ENCODE assay signal across 25 cellular contexts in the genomic region with DNA sequence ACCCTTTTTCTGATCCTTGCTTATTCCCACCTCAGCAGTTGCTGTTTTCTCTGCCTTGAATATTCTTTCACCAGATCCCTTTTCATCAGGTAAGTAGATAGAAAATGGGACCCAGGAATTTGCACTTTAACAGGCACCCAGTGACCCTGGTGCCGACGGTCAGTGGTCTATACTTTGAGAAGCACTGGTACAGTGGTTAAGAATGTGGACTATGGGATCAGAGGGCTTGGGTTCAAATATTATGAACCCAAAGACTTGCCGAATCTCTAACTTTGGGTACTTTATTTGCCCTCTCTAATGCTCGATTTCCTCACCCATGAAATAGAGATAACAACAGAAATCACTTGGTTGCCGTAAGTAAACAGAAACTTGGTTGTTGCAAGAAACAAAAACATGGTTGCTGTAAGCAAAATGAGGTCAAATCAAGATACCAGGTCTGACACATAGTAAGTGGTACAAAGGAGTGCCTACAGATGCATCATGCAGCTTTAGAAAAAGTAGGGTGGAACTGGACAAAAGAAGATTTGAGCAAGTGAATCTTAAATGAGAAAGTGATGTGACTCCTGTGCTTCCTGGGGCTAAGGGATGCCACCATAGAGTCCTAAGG.
DNase-seq lines count a peak whose midpoint lies in the region; ATAC-seq, FAIRE-seq and TF ChIP-seq lines count a peak whose summit lies in the region.
"Had no signal": no experiment of that assay in that cellular context is flagged by ENCODE, and none has a peak within 500 bp of the region (broad histone marks: within the 10 kb centered on the region; RNA-seq: fewer than 3 reads in every experiment).

No MANE protein-coding gene starts in this region.

- H3K9me3 ChIP-seq in K562 (replicated peaks; ENCODE audit: control insufficient read depth, insufficient read depth, low read depth, low read length) (no peaks in the 10 kb centered on the region), right lobe of liver (no peaks in the 10 kb centered on the region), upper lobe of left lung (no peaks in the 10 kb centered on the region), body of pancreas (no peaks in the 10 kb centered on the region)
- H3K9me3 ChIP-seq: BLaER1, Peyer's patch, SJCRH30 had no signal

- no peak for TF ChIP-seq CTCF in K562 (IDR thresholded peaks at IDR 0.05 in 2 of 3, conservative IDR thresholded peaks at IDR 0.05 in 1 of 3; ENCODE audit: insufficient read depth in 2 of 3, low read depth in 1 of 3, low read length in 3 of 3)
- no peak for TF ChIP-seq CTCF in right lobe of liver (IDR thresholded peaks at IDR 0.05)
- TF ChIP-seq CTCF in upper lobe of left lung (IDR thresholded peaks at IDR 0.05), result no peak
- TF ChIP-seq CTCF in body of pancreas (IDR thresholded peaks at IDR 0.05), result no peak

- no peak for TF ChIP-seq EP300 in K562 (IDR thresholded peaks at IDR 0.05; ENCODE audit: low read length)
- TF ChIP-seq EP300 in upper lobe of left lung (IDR thresholded peaks at IDR 0.05), result no peak

- BruUV-seq in K562 (replicated peaks; lab: Mats Ljungman, UMichigan), result no TSS peak

- H3K27me3 ChIP-seq in K562 (ENCODE audit: control insufficient read depth in 2 of 2, insufficient read depth in 2 of 2, low read length in 2 of 2) (no peaks in the 10 kb centered on the region; a peak in 1 of 5 replicates), right lobe of liver (no peaks in the 10 kb centered on the region), upper lobe of left lung (no peaks in the 10 kb centered on the region), body of pancreas (no peaks in the 10 kb centered on the region)
- H3K27me3 ChIP-seq: BLaER1, Peyer's patch, SJCRH30 had no signal

- no peaks in the 10 kb centered on the region for H3K4me1 ChIP-seq in K562 (replicated peaks in 1 of 2; ENCODE audit: control insufficient read depth in 2 of 2, insufficient read depth in 2 of 2, low read length in 2 of 2)
- peaks cover 0 to 22% (median 0%) of the 10 kb centered on the region in 4 donors for H3K4me1 ChIP-seq in right lobe of liver
- peaks cover 0 to 12% (median 6%) of the 10 kb centered on the region in 4 donors for H3K4me1 ChIP-seq in upper lobe of left lung
- peaks cover 17% of the 10 kb centered on the region for H3K4me1 ChIP-seq in body of pancreas

- H3K9me3 Mint-ChIP-seq in activated CD4-positive, alpha-beta T cell treated with anti-CD3 and anti-CD28 coated beads, Interleukin-2, amount 10 ng/mL, durations not matched to agents 24 days and 14 days, result peaks cover 9% of the 10 kb centered on the region
- H3K9me3 Mint-ChIP-seq: CD4-positive, alpha-beta T cell had no signal

- no peak overlapping the region for H3K4me2 ChIP-seq in K562 (ENCODE audit: insufficient read depth, low read length)
- H3K4me2 ChIP-seq: BLaER1 had no signal

- H3K4me3 ChIP-seq in K562, result no peak overlapping the region
- H3K4me3 ChIP-seq in right lobe of liver, result no peak overlapping the region
- peak overlapping the region in 2 of 4 donors; percentile 11 to 22 for H3K4me3 ChIP-seq in upper lobe of left lung
- H3K4me3 ChIP-seq in body of pancreas, result no peak overlapping the region
- H3K4me3 ChIP-seq: BLaER1, Peyer's patch, SJCRH30 had no signal

- no peak for TF ChIP-seq RAD21 in K562 (CRISPR knock-in tag; conservative IDR thresholded peaks at IDR 0.05 in 1 of 2, IDR thresholded peaks at IDR 0.05 in 1 of 2)

- ATAC-seq in K562, result no peak
- ATAC-seq in right lobe of liver, result peak; percentile 19 to 53 (median 44)
- no peak for ATAC-seq in upper lobe of left lung (ENCODE audit: low FRiP score in 2 of 2)
- ATAC-seq in GM18498 (IDR thresholded peaks at IDR 0.05; ENCODE audit: unreplicated experiment), result no peak
- no peak for ATAC-seq in body of pancreas

- no peak overlapping the region for H3K27ac Mint-ChIP-seq in activated CD4-positive, alpha-beta T cell treated with anti-CD3 and anti-CD28 coated beads, Interleukin-2, amount 10 ng/mL, durations not matched to agents 24 days and 14 days
- H3K27ac Mint-ChIP-seq: CD4-positive, alpha-beta T cell had no signal

- TF ChIP-seq POLR2A in K562 (conservative IDR thresholded peaks at IDR 0.05) (no peak), right lobe of liver (IDR thresholded peaks at IDR 0.05) (peak; percentile 22), upper lobe of left lung (IDR thresholded peaks at IDR 0.05) (no peak), body of pancreas (IDR thresholded peaks at IDR 0.05) (no peak)

- intact Hi-C loops in activated CD4-positive, alpha-beta T cell treated with anti-CD3 and anti-CD28 coated beads, Interleukin-2, amount 10 ng/mL, durations not matched to agents 24 days and 14 days (cut with micrococcal nuclease), result no loop called here
- intact Hi-C loops in K562 (cut with micrococcal nuclease) (no loop called here), right lobe of liver (cut with DNase I) (no loop called here), body of pancreas (cut with DNase I) (no loop called here)

- H3K36me3 Mint-ChIP-seq in activated CD4-positive, alpha-beta T cell treated with anti-CD3 and anti-CD28 coated beads, Interleukin-2, amount 10 ng/mL, durations not matched to agents 24 days and 14 days (ENCODE audit: low read depth), result no peaks in the 10 kb centered on the region

- CTCF ChIA-PET in K562 (lab: Yijun Ruan, JAX; ENCODE audit: low intra/inter-chr PET ratio), result no interaction called here

- H3K79me2 ChIP-seq in K562 (ENCODE audit: control insufficient read depth, insufficient read depth, low read length), result no peaks in the 10 kb centered on the region

- H2AFZ ChIP-seq in K562 (ENCODE audit: low read depth, low read length), result no peak overlapping the region

- H3K4me1 Mint-ChIP-seq in activated CD4-positive, alpha-beta T cell treated with anti-CD3 and anti-CD28 coated beads, Interleukin-2, amount 10 ng/mL, durations not matched to agents 24 days and 14 days, result peaks cover 20% of the 10 kb centered on the region

- POLR2A ChIA-PET in K562 (lab: Yijun Ruan, JAX), result no interaction called here

- H3K4me3 Mint-ChIP-seq in activated CD4-positive, alpha-beta T cell treated with anti-CD3 and anti-CD28 coated beads, Interleukin-2, amount 10 ng/mL, durations not matched to agents 24 days and 14 days, result no peak overlapping the region
- H3K4me3 Mint-ChIP-seq: CD4-positive, alpha-beta T cell had no signal

- peak; percentile 20 for DNase-seq in activated CD4-positive, alpha-beta T cell treated with anti-CD3 and anti-CD28 coated beads, Interleukin-2, amount 10 ng/mL, durations not matched to agents 24 days and 14 days
- no peak for DNase-seq in activated CD4-positive, alpha-beta T cell treated with anti-CD3 and anti-CD28 coated beads for 1 hour
- DNase-seq in K562 (ENCODE audit: extremely low read depth in 1 of 4, low spot score in 3 of 4) (no peak), right lobe of liver (no peak), upper lobe of left lung (no peak), body of pancreas (no peak), NCI-H1694 treated with DMSO at 0.1 percent for 48 hours (lab: John Stamatoyannopoulos, UW) (no peak)
- DNase-seq: ACHN; CD4-positive, alpha-beta T cell; GDM1; KG1; NCI-H1092 treated with DMSO at 0.1 percent for 48 hours; NCI-H1436 treated with DMSO at 0.1 percent for 48 hours; NCI-H2081; NCI-H2171; NCI-H345; NCI-H524; NCI-H82; Peyer's patch; SJCRH30 had no signal

- H4K20me1 ChIP-seq in K562 (replicated peaks; ENCODE audit: control insufficient read depth, insufficient read depth, low read length), result no peaks in the 10 kb centered on the region
- H4K20me1 ChIP-seq: BLaER1 had no signal

- FAIRE-seq in K562 (lab: Jason Lieb, UNC), result no peak
- FAIRE-seq: GM19239, H54 had no signal

- no peaks in the 10 kb centered on the region for H3K27me3 Mint-ChIP-seq in activated CD4-positive, alpha-beta T cell treated with anti-CD3 and anti-CD28 coated beads, Interleukin-2, amount 10 ng/mL, durations not matched to agents 24 days and 14 days
- H3K27me3 Mint-ChIP-seq: CD4-positive, alpha-beta T cell had no signal

- 7% methylated on average over 5 of the region's 5 CpGs for WGBS in K562 (ENCODE audit: insufficient coverage, low coverage, missing lambda C conversion rate)
- 22% methylated on average over 5 of the region's 5 CpGs for WGBS in right lobe of liver (ENCODE audit: insufficient coverage, low coverage, low lambda C conversion rate, missing lambda C conversion rate)
- WGBS in upper lobe of left lung, 2 donors, result 70 to 83% methylated on average over 5 of the region's 5 CpGs
- WGBS in body of pancreas, 2 donors, result 70 to 78% methylated on average over 5 of the region's 5 CpGs

- no peaks in the 10 kb centered on the region for H3K9me1 ChIP-seq in K562 (ENCODE audit: control insufficient read depth, insufficient read depth, low read length)

- in situ Hi-C loops in K562 (cut with MboI), result no loop called here

- H3K27ac ChIP-seq in K562 (ENCODE audit: extremely low read depth, low read depth, low read length), result no peak overlapping the region
- peak overlapping the region in 1 of 3 donors; percentile 27 for H3K27ac ChIP-seq in right lobe of liver
- H3K27ac ChIP-seq in upper lobe of left lung, result peak overlapping the region in 3 of 4 donors; percentile 6 to 68 (median 46)
- no peak overlapping the region for H3K27ac ChIP-seq in body of pancreas
- H3K27ac ChIP-seq: 22Rv1, BLaER1, SJCRH30 had no signal

- no peak overlapping the region for H3K9ac ChIP-seq in K562 (ENCODE audit: insufficient read depth in 1 of 2, low read depth in 2 of 2, low read length in 2 of 2)
- H3K9ac ChIP-seq: BLaER1 had no signal

- H3K36me3 ChIP-seq in K562 (ENCODE audit: control insufficient read depth, insufficient read depth, low read length) (no peaks in the 10 kb centered on the region), right lobe of liver (no peaks in the 10 kb centered on the region), upper lobe of left lung (no peaks in the 10 kb centered on the region), body of pancreas (replicated peaks in 1 of 2; ENCODE audit: insufficient read depth in 1 of 2, low read depth in 2 of 2) (no peaks in the 10 kb centered on the region)
- H3K36me3 ChIP-seq: BLaER1, Peyer's patch, SJCRH30 had no signal

TF ChIP-seq in K562, 482 proteins besides CTCF, POLR2A, EP300 and RAD21 (continues in another document):
- no peak for TF ChIP-seq KLF13 (tag; IDR thresholded peaks at IDR 0.05; ENCODE audit: borderline replicate concordance, low read depth)
- TF ChIP-seq, protein P1, sequence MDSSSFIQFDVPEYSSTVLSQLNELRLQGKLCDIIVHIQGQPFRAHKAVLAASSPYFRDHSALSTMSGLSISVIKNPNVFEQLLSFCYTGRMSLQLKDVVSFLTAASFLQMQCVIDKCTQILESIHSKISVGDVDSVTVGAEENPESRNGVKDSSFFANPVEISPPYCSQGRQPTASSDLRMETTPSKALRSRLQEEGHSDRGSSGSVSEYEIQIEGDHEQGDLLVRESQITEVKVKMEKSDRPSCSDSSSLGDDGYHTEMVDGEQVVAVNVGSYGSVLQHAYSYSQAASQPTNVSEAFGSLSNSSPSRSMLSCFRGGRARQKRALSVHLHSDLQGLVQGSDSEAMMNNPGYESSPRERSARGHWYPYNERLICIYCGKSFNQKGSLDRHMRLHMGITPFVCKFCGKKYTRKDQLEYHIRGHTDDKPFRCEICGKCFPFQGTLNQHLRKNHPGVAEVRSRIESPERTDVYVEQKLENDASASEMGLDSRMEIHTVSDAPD (CRISPR knock-in tag; IDR thresholded peaks at IDR 0.05), result no peak
- peak; percentile 42; the same call in 1 of the 2 replicates for TF ChIP-seq FOXJ2 (tag; IDR thresholded peaks at IDR 0.05)

Comparison
In these comparisons a context has a peak if more than half of its experiments do, and no peak if none do; other contexts are left out.
1. ATAC-seq: peak in right lobe of liver (4 of 4); none in K562 (single experiment), upper lobe of left lung (0 of 2), GM18498 (single experiment) and body of pancreas (single experiment).
2. H3K27ac ChIP-seq: peak in upper lobe of left lung (3 of 4); none in K562 (single experiment) and body of pancreas (0 of 4).